In the genomic region with DNA sequence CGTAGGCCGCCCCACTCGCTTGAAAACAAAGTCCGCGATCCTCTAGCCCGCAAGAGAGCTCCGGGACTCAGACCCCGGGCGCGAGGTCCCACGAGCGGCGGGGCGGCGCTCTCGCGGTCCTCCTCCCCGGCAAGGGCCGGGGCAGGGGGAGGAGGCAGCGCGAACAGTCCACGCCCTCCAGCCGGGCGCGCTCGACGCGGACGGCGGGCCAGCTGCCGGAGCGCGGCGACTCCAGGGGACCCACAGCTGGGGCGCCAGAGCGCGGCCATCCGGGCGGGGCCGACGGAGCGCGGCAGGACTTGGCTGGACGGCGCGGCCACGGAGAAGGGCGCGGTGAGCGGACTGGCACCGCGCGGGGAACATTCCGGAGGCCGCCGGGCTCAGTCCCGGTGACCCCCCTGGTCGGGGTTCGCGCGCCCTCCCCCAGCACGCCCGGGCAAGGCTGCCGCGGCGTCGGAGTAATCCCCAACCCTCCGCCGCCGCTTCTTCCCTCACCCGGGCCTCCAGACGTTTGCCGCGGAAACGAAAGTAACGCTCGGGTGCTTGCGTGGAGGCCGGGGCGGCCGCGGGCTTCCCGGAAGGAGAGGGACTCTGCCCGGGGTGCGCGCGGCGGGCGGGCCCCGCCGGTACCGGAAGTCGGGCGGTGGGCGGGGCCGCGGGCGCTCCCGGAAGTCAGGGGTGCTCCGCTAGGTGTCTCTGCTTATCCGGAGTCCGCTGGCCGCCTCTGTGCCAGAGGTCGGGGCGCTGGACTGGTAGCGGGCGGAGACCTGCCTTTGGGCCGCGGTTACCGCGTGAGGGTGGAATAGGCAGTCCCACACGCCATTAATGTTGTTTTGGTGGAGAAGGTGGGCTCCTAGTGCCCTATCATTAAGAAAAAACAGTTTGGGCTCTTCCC, we compare ENCODE assay signal across 8 cellular contexts. TPM values are rescaled to one million over a fixed set of nuclear protein-coding genes. Genes with fewer than 3 reads are reported as not detected.
DNase-seq lines count a peak whose midpoint lies in the region; ATAC-seq and TF ChIP-seq lines count a peak whose summit lies in the region.

A gene (plus strand): TSS at position 166 of the 895 bp plus-strand sequence. CDS start 8,330 bp downstream, outside the sequence.

- TF ChIP-seq CTCF in chondrocyte (IDR thresholded peaks at IDR 0.05): peak; percentile 64

- no peaks in the 10 kb centered on the region for H3K36me3 Mint-ChIP-seq in chondrocyte (ENCODE audit: low read depth)

- H3K4me3 Mint-ChIP-seq in chondrocyte (ENCODE audit: unreplicated experiment): peak within 1 kb of the TSS; percentile 85

- peak; percentile 88 for ATAC-seq in HG03175 (IDR thresholded peaks at IDR 0.05; ENCODE audit: unreplicated experiment)

- peak; percentile 79 for TF ChIP-seq POLR2A in GM18951 (IDR thresholded peaks at IDR 0.05; ENCODE audit: extremely low read depth, insufficient read depth, insufficient read length)

- DNase-seq in AML-193 (lab: John Stamatoyannopoulos, UW): peak; percentile 85 to 90
- peak; percentile 78 for DNase-seq in NCI-H460 (ENCODE audit: extremely low read depth, low read depth)
- peak; percentile 89 to 91 for DNase-seq in activated CD4-positive, alpha-beta T cell treated with anti-CD3 and anti-CD28 coated beads for 24 hours (ENCODE audit: low read depth in 2 of 2)
- peak; percentile 97 for DNase-seq in chondrocyte (ENCODE audit: low spot score)
- peak; percentile 94 for DNase-seq in kidney tubule cell (ENCODE audit: low spot score)
- peak; percentile 91 to 95 for DNase-seq in stimulated activated CD4-positive, alpha-beta T cell treated with anti-CD3 and anti-CD28 coated beads, Interleukin-1b, Interleukin-23, amount 100 ng/mL, for 4 hours (ENCODE audit: low read depth in 2 of 2)

- peaks cover 55% of the 10 kb centered on the region for H3K4me1 Mint-ChIP-seq in chondrocyte (ENCODE audit: low read depth)

- no peaks in the 10 kb centered on the region for H3K9me3 Mint-ChIP-seq in chondrocyte (ENCODE audit: low read depth)

- in situ Hi-C loops in GM18951 (cut with MboI; ENCODE audit: low sequenced_read_pairs, unreplicated experiment): no loop called here

- H3K27ac Mint-ChIP-seq in chondrocyte (ENCODE audit: unreplicated experiment): peak within 1 kb of the TSS; percentile 97

- no peaks in the 10 kb centered on the region for H3K27me3 Mint-ChIP-seq in chondrocyte (ENCODE audit: low read depth)

RNA-seq across cellular contexts. Expression of the gene that starts here (rescaled TPM):
- total RNA-seq in NCI-H460 (2014; rRNA removed; shearing (Covaris generic)): 8.1 and 10.3 TPM in 2 replicates
- polyA plus RNA-seq in NCI-H460 (2014; cell fraction: nucleus; rRNA removed): 4.3 and 6.8 TPM in 2 replicates
- total RNA-seq in chondrocyte: 24.9 to 26.2 TPM (median 25.2 TPM) in 3 replicates

Comparison
In these comparisons a context has a peak if more than half of its experiments do, and no peak if none do; other contexts are left out.
1. Peak in every context shown above with its lines: DNase-seq and ATAC-seq.